In genomic region chr5:140690941-140691924, GRCh38 we compare ENCODE assay signal across 1 cellular context.
TF ChIP-seq lines count a peak whose summit lies in the region.

HARS1 (minus strand) TSS chr5:140691370; CDS start chr5:140691304, 66 bp downstream.
HARS2 (plus strand) TSS chr5:140691455; CDS start chr5:140691649, 194 bp downstream.

TF ChIP-seq in HEK293, 187 proteins besides CTCF, POLR2A, EP300 and RAD21 (continued from another document and continues in another):
- TF ChIP-seq ZNF398 (tag by site-specific recombination; IDR thresholded peaks at IDR 0.05) = peak; percentile 54; the same call in 1 of the 2 replicates
- TF ChIP-seq ZNF302 (tag by site-specific recombination; IDR thresholded peaks at IDR 0.05; ENCODE audit: low read depth) = no peak
- TF ChIP-seq ZFHX2 (tag by site-specific recombination; conservative IDR thresholded peaks at IDR 0.05) = peak; percentile 94
- TF ChIP-seq GFI1B (tag by site-specific recombination; IDR thresholded peaks at IDR 0.05) = no peak
- TF ChIP-seq ZIC2 (tag by site-specific recombination; IDR thresholded peaks at IDR 0.05) = peak; percentile 67
- TF ChIP-seq SCRT1 (tag by site-specific recombination; IDR thresholded peaks at IDR 0.05; ENCODE audit: borderline replicate concordance) = no peak
- peak; percentile 76 for TF ChIP-seq PRDM10 (tag by site-specific recombination; IDR thresholded peaks at IDR 0.05)
- no peak for TF ChIP-seq ZNF426 (tag by site-specific recombination; IDR thresholded peaks at IDR 0.05)
- TF ChIP-seq ZSCAN30 (tag by site-specific recombination; IDR thresholded peaks at IDR 0.05) = peak; percentile 63; the same call in 1 of the 2 replicates
- TF ChIP-seq PRDM2 (tag by site-specific recombination; IDR thresholded peaks at IDR 0.05; ENCODE audit: borderline replicate concordance) = no peak
- no peak for TF ChIP-seq PRDM6 (tag by site-specific recombination; IDR thresholded peaks at IDR 0.05)
- TF ChIP-seq ZNF501 (tag by site-specific recombination; IDR thresholded peaks at IDR 0.05) = peak; percentile 96
- no peak for TF ChIP-seq ZNF555 (tag by site-specific recombination; conservative IDR thresholded peaks at IDR 0.05)
- no peak for TF ChIP-seq ZNF37A (tag by site-specific recombination; IDR thresholded peaks at IDR 0.05)
- peak; percentile 7; the same call in 1 of the 2 replicates for TF ChIP-seq OVOL3 (tag by site-specific recombination; IDR thresholded peaks at IDR 0.05)
- peak; percentile 97 for TF ChIP-seq ZNF518A (tag by site-specific recombination; conservative IDR thresholded peaks at IDR 0.05; ENCODE audit: low read depth)
- TF ChIP-seq ZBTB17 (tag by site-specific recombination; IDR thresholded peaks at IDR 0.05) = peak; percentile 98
- no peak for TF ChIP-seq ZNF488 (tag by site-specific recombination; IDR thresholded peaks at IDR 0.05)
- peak; percentile 84 for TF ChIP-seq KLF8 (tag by site-specific recombination; IDR thresholded peaks at IDR 0.05)
- no peak for TF ChIP-seq ATF2 (tag by site-specific recombination; IDR thresholded peaks at IDR 0.05; ENCODE audit: low read depth)
- TF ChIP-seq ZNF48 (tag by site-specific recombination; IDR thresholded peaks at IDR 0.05) = no peak
- TF ChIP-seq ZBTB49 (tag by site-specific recombination; IDR thresholded peaks at IDR 0.05; ENCODE audit: low read depth) = no peak
